ENCODE assay signal across 8 cellular contexts in genomic region chr17:57257213-57257873, GRCh38. TPM values are rescaled to one million over a fixed set of nuclear protein-coding genes. Genes with fewer than 3 reads are reported as not detected.
DNase-seq lines count a peak whose midpoint lies in the region; ATAC-seq, FAIRE-seq and TF ChIP-seq lines count a peak whose summit lies in the region.

No MANE protein-coding gene starts in this region.

- TF ChIP-seq CTCF in AG10803 (conservative IDR thresholded peaks at IDR 0.05; ENCODE audit: low read length) (no peak), HEK293 (tag by site-specific recombination; IDR thresholded peaks at IDR 0.05) (no peak)
- no peak for TF ChIP-seq CTCF in activated CD8-positive, alpha-beta T cell treated with anti-CD3 and anti-CD28 coated beads for 36 hours (IDR thresholded peaks at IDR 0.05)

- CTCF ChIA-PET in HEK293 (lab: Yijun Ruan, JAX): interaction anchor here (0.6 to 1.9 kb wide), 5 partner anchors 14 to 683 kb away, joined by 3 to 19 read pairs (median 3); no protein-coding TSS in a partner anchor
- CTCF ChIA-PET in activated CD8-positive, alpha-beta T cell treated with anti-CD3 and anti-CD28 coated beads for 36 hours (lab: Charles Lee): interaction anchor here (0.9 to 6.1 kb wide), 6 partner anchors 14 to 490 kb away, joined by 3 to 54 read pairs (median 4); no protein-coding TSS in a partner anchor

- H3K4me1 Mint-ChIP-seq in activated CD8-positive, alpha-beta T cell treated with anti-CD3 and anti-CD28 coated beads for 36 hours (ENCODE audit: low read depth): peaks cover 50% of the 10 kb centered on the region

- H3K4me1 ChIP-seq in HEK293 (ENCODE audit: control insufficient read depth, insufficient read depth, low read length) (peaks cover 11% of the 10 kb centered on the region; the same call in 1 of the 2 replicates), right cardiac atrium (ENCODE audit: control insufficient read depth, insufficient read depth, low read length) (peaks cover 2% of the 10 kb centered on the region)

- POLR2A ChIA-PET in HEK293 (lab: Yijun Ruan, JAX): interaction anchor here (0.6 to 1.8 kb wide), 7 partner anchors 12 to 826 kb away, joined by 3 to 5 read pairs (median 4); partner anchors contain the start of gene DYNLL2
- POLR2A ChIA-PET in activated CD8-positive, alpha-beta T cell treated with anti-CD3 and anti-CD28 coated beads for 36 hours (lab: Charles Lee): interaction anchor here (0.7 to 1.6 kb wide), 11 partner anchors 9 to 750 kb away, joined by 3 to 5 read pairs (median 3); partner anchors contain the start of gene SRSF1

- no peaks in the 10 kb centered on the region for H3K27me3 ChIP-seq in right cardiac atrium (ENCODE audit: control insufficient read depth, insufficient read depth)

- no peak for DNase-seq in AG10803 (ENCODE audit: low read depth)
- peak; percentile 59 for DNase-seq in activated CD8-positive, alpha-beta T cell treated with anti-CD3 and anti-CD28 coated beads for 36 hours
- no peak for DNase-seq in right cardiac atrium
- no peak for DNase-seq in dedifferentiated amniotic fluid mesenchymal stem cell (ENCODE audit: extremely low spot score)
- DNase-seq in KG1 (lab: John Stamatoyannopoulos, UW): no peak
- DNase-seq in HTR-8/SVneo (ENCODE audit: insufficient read length, low spot score): no peak

- peak; percentile 21 for ATAC-seq in activated CD8-positive, alpha-beta T cell treated with anti-CD3 and anti-CD28 coated beads for 36 hours
- no peak for ATAC-seq in right cardiac atrium

- peaks cover 36% of the 10 kb centered on the region for H3K36me3 Mint-ChIP-seq in activated CD8-positive, alpha-beta T cell treated with anti-CD3 and anti-CD28 coated beads for 36 hours (ENCODE audit: low read depth)

- H3K4me3 Mint-ChIP-seq in activated CD8-positive, alpha-beta T cell treated with anti-CD3 and anti-CD28 coated beads for 36 hours: peak overlapping the region; percentile 83

- H3K27ac Mint-ChIP-seq in activated CD8-positive, alpha-beta T cell treated with anti-CD3 and anti-CD28 coated beads for 36 hours: peak overlapping the region; percentile 95

- no peaks in the 10 kb centered on the region for H3K9me3 Mint-ChIP-seq in activated CD8-positive, alpha-beta T cell treated with anti-CD3 and anti-CD28 coated beads for 36 hours

- no peaks in the 10 kb centered on the region for H3K27me3 Mint-ChIP-seq in activated CD8-positive, alpha-beta T cell treated with anti-CD3 and anti-CD28 coated beads for 36 hours

- WGBS in right cardiac atrium: under 1% methylated on average over 18 of the region's 18 CpGs

- no peak for FAIRE-seq in HTR-8/SVneo (lab: Jason Lieb, UNC)

- intact Hi-C loops in activated CD8-positive, alpha-beta T cell treated with anti-CD3 and anti-CD28 coated beads for 36 hours (cut with micrococcal nuclease): no loop called here
- intact Hi-C loops in right cardiac atrium (cut with DNase I): loop anchor here in 1 of 4 donors (10.0 kb wide), 1 partner anchor 577 kb away; no protein-coding TSS in a partner anchor

- H3K4me3 ChIP-seq in AG10803 (ENCODE audit: low read length): peak overlapping the region; percentile 65
- peak overlapping the region; percentile 71 for H3K4me3 ChIP-seq in HEK293 (ENCODE audit: low read depth, low read length)
- H3K4me3 ChIP-seq in right cardiac atrium (ENCODE audit: low read length): peak overlapping the region; percentile 99
- peak overlapping the region; percentile 77 to 97 (median 89) for H3K4me3 ChIP-seq in skin epidermis

- H3K9me3 ChIP-seq in HEK293 (ENCODE audit: control insufficient read depth, insufficient read depth, low read depth, low read length) (no peaks in the 10 kb centered on the region), right cardiac atrium (ENCODE audit: control insufficient read depth, low read length) (no peaks in the 10 kb centered on the region)

- peaks cover 14 to 26% of the 10 kb centered on the region in 2 experiments; a peak in 2 of 3 replicates for H3K36me3 ChIP-seq in HEK293 (ENCODE audit: control insufficient read depth in 2 of 2, insufficient read depth in 1 of 2, low read length in 2 of 2)

- H3K27ac ChIP-seq in HEK293 (ENCODE audit: extremely low read depth, low read depth, low read length): peak overlapping the region; percentile 61; the same call in 1 of the 2 replicates
- H3K27ac ChIP-seq in right cardiac atrium (ENCODE audit: low read length): peak overlapping the region; percentile 78
- peak overlapping the region in 17 of 21 experiments; percentile 67 to 91 (median 83) for H3K27ac ChIP-seq in skin epidermis

TF ChIP-seq in HEK293, 187 proteins besides CTCF, POLR2A, EP300 and RAD21:
- TF ChIP-seq, protein P1, sequence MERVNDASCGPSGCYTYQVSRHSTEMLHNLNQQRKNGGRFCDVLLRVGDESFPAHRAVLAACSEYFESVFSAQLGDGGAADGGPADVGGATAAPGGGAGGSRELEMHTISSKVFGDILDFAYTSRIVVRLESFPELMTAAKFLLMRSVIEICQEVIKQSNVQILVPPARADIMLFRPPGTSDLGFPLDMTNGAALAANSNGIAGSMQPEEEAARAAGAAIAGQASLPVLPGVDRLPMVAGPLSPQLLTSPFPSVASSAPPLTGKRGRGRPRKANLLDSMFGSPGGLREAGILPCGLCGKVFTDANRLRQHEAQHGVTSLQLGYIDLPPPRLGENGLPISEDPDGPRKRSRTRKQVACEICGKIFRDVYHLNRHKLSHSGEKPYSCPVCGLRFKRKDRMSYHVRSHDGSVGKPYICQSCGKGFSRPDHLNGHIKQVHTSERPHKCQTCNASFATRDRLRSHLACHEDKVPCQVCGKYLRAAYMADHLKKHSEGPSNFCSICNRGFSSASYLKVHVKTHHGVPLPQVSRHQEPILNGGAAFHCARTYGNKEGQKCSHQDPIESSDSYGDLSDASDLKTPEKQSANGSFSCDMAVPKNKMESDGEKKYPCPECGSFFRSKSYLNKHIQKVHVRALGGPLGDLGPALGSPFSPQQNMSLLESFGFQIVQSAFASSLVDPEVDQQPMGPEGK (tag by site-specific recombination; IDR thresholded peaks at IDR 0.05): peak; percentile 32; the same call in 1 of the 2 replicates
- TF ChIP-seq ZNF596 (tag by site-specific recombination; IDR thresholded peaks at IDR 0.05) (peak; percentile 91), GLIS2 (tag by site-specific recombination; IDR thresholded peaks at IDR 0.05) (0 out of 2 replicates have a peak, but pooled peaks have one; percentile 7), ZNF514 (tag by site-specific recombination; IDR thresholded peaks at IDR 0.05) (no peak), ZNF335 (tag by site-specific recombination; conservative IDR thresholded peaks at IDR 0.05) (peak; percentile 18), SP3 (tag by site-specific recombination; IDR thresholded peaks at IDR 0.05) (0 out of 2 replicates have a peak, but pooled peaks have one; percentile 12)

RNA-seq across cellular contexts. Expression of gene MSI2, which starts 1.0 kb away (rescaled TPM):
- 10 to 100 TPM; 59.6 to 61.7 TPM for total RNA-seq in activated CD8-positive, alpha-beta T cell treated with anti-CD3 and anti-CD28 coated beads for 36 hours
- total RNA-seq in right cardiac atrium: 100 to 1,000 TPM; 105 to 113 (median 109) TPM
- polyA plus RNA-seq in right cardiac atrium: 43.9 TPM
